In genomic region chr5:77628840-77629552, GRCh38 we compare ENCODE assay signal across 9 cellular contexts. TPM values are rescaled to one million over a fixed set of nuclear protein-coding genes. Genes with fewer than 3 reads are reported as not detected.
DNase-seq lines count a peak whose midpoint lies in the region; ATAC-seq and TF ChIP-seq lines count a peak whose summit lies in the region.
"Had no signal": no experiment of that assay in that cellular context is flagged by ENCODE, and none has a peak within 500 bp of the region (broad histone marks: within the 10 kb centered on the region; RNA-seq: fewer than 3 reads in every experiment).

No MANE protein-coding gene starts in this region.

- no peaks in the 10 kb centered on the region for H3K4me1 ChIP-seq in ES-I3 (ENCODE audit: insufficient read depth, low read length)
- peaks cover 8 to 31% of the 10 kb centered on the region in 2 donors for H3K4me1 ChIP-seq in thyroid gland

- ATAC-seq in natural killer cell treated with Interleukin-12 subunit alpha and Interleukin-12 subunit beta and Interleukin-15 and Interleukin-18, amount 100 ng/mL, for 72 hours, result no peak
- ATAC-seq in left colon (no peak), HG03025 (IDR thresholded peaks at IDR 0.05; ENCODE audit: low FRiP score, unreplicated experiment) (no peak)

- H3K27ac Mint-ChIP-seq in IgD-negative memory B cell, result peak overlapping the region; percentile 36 to 75 (median 64)
- no peak overlapping the region for H3K27ac Mint-ChIP-seq in activated naive CD8-positive, alpha-beta T cell treated with anti-CD3 and anti-CD28 coated beads for 36 hours
- no peak overlapping the region for H3K27ac Mint-ChIP-seq in natural killer cell treated with Interleukin-12 subunit alpha and Interleukin-12 subunit beta and Interleukin-15 and Interleukin-18, amount 100 ng/mL, for 72 hours

- H3K27me3 Mint-ChIP-seq in IgD-negative memory B cell, result peaks cover 48% of the 10 kb centered on the region
- H3K27me3 Mint-ChIP-seq in activated naive CD8-positive, alpha-beta T cell treated with anti-CD3 and anti-CD28 coated beads for 36 hours, result peaks cover 93% of the 10 kb centered on the region
- H3K27me3 Mint-ChIP-seq in natural killer cell treated with Interleukin-12 subunit alpha and Interleukin-12 subunit beta and Interleukin-15 and Interleukin-18, amount 100 ng/mL, for 72 hours, result peaks cover 47 to 71% of the 10 kb centered on the region in 2 donors

- peaks cover 9 to 15% (median 12%) of the 10 kb centered on the region in 3 donors for H3K4me1 Mint-ChIP-seq in IgD-negative memory B cell
- H3K4me1 Mint-ChIP-seq in activated naive CD8-positive, alpha-beta T cell treated with anti-CD3 and anti-CD28 coated beads for 36 hours, result peaks cover 19% of the 10 kb centered on the region
- peaks cover 10 to 24% of the 10 kb centered on the region in 2 donors for H3K4me1 Mint-ChIP-seq in natural killer cell treated with Interleukin-12 subunit alpha and Interleukin-12 subunit beta and Interleukin-15 and Interleukin-18, amount 100 ng/mL, for 72 hours (ENCODE audit: low read depth in 2 of 2)

- H3K9ac ChIP-seq in ES-I3 (ENCODE audit: low read depth, low read length), result peak overlapping the region; percentile 52; the same call in 1 of the 2 replicates

- H3K27me3 ChIP-seq in thyroid gland, result peaks cover 49% of the 10 kb centered on the region

- peaks cover 3 to 10% (median 7%) of the 10 kb centered on the region in 3 donors for H3K9me3 Mint-ChIP-seq in IgD-negative memory B cell
- H3K9me3 Mint-ChIP-seq in activated naive CD8-positive, alpha-beta T cell treated with anti-CD3 and anti-CD28 coated beads for 36 hours, result peaks cover 13% of the 10 kb centered on the region
- no peaks in the 10 kb centered on the region for H3K9me3 Mint-ChIP-seq in natural killer cell treated with Interleukin-12 subunit alpha and Interleukin-12 subunit beta and Interleukin-15 and Interleukin-18, amount 100 ng/mL, for 72 hours

- TF ChIP-seq CTCF in thyroid gland (IDR thresholded peaks at IDR 0.05), result no peak

- H3K9me3 ChIP-seq in ES-I3 (ENCODE audit: control insufficient read depth, insufficient read depth, low read length) (no peaks in the 10 kb centered on the region), thyroid gland (no peaks in the 10 kb centered on the region)

- peaks cover 5% of the 10 kb centered on the region for H3K36me3 Mint-ChIP-seq in IgD-negative memory B cell
- H3K36me3 Mint-ChIP-seq in activated naive CD8-positive, alpha-beta T cell treated with anti-CD3 and anti-CD28 coated beads for 36 hours, result peaks cover 9% of the 10 kb centered on the region
- H3K36me3 Mint-ChIP-seq in natural killer cell treated with Interleukin-12 subunit alpha and Interleukin-12 subunit beta and Interleukin-15 and Interleukin-18, amount 100 ng/mL, for 72 hours, result no peaks in the 10 kb centered on the region

- H3K36me3 ChIP-seq in ES-I3 (ENCODE audit: insufficient read depth, low read length) (no peaks in the 10 kb centered on the region), thyroid gland (no peaks in the 10 kb centered on the region)

- H3K4me3 ChIP-seq in thyroid gland (replicated peaks in 1 of 3), result no peak overlapping the region

- no peak for DNase-seq in activated naive CD8-positive, alpha-beta T cell treated with anti-CD3 and anti-CD28 coated beads for 36 hours
- no peak for DNase-seq in natural killer cell treated with Interleukin-12 subunit alpha and Interleukin-12 subunit beta and Interleukin-15 and Interleukin-18, amount 100 ng/mL, for 72 hours (ENCODE audit: low spot score)
- DNase-seq in SHP77 treated with DMSO at 0.1 percent for 48 hours (lab: John Stamatoyannopoulos, UW) (no peak), thyroid gland (no peak), left colon (no peak)

- no peak for TF ChIP-seq POLR2A in thyroid gland (IDR thresholded peaks at IDR 0.05)

- no peak overlapping the region for H3K27ac ChIP-seq in thyroid gland

- intact Hi-C loops in thyroid gland (cut with DNase I) (no loop called here), left colon (cut with DNase I, micrococcal nuclease) (no loop called here)

- peak overlapping the region; percentile 51 to 93 (median 86) for H3K4me3 Mint-ChIP-seq in IgD-negative memory B cell
- peak overlapping the region; percentile 80 for H3K4me3 Mint-ChIP-seq in activated naive CD8-positive, alpha-beta T cell treated with anti-CD3 and anti-CD28 coated beads for 36 hours
- H3K4me3 Mint-ChIP-seq in natural killer cell treated with Interleukin-12 subunit alpha and Interleukin-12 subunit beta and Interleukin-15 and Interleukin-18, amount 100 ng/mL, for 72 hours, result peak overlapping the region; percentile 79

- WGBS in thyroid gland, 2 donors, result 14 to 17% methylated on average over 13 of the region's 13 CpGs

RNA-seq across cellular contexts. Expression of gene OTP, which starts 9.5 kb away (rescaled TPM):
- not detected for polyA plus RNA-seq in IgD-negative memory B cell
- total RNA-seq in activated naive CD8-positive, alpha-beta T cell treated with anti-CD3 and anti-CD28 coated beads for 36 hours, result not detected
- not detected for total RNA-seq in natural killer cell treated with Interleukin-12 subunit alpha and Interleukin-12 subunit beta and Interleukin-15 and Interleukin-18, amount 100 ng/mL, for 72 hours
- not detected for total RNA-seq in thyroid gland
- not detected for total RNA-seq in left colon
- total RNA-seq: mesenteric fat pad had no signal

Comparison
In these comparisons a context has a peak if more than half of its experiments do, and no peak if none do; other contexts are left out.
1. H3K27ac Mint-ChIP-seq: peak in IgD-negative memory B cell (3 of 3); none in activated naive CD8-positive, alpha-beta T cell treated with anti-CD3 and anti-CD28 coated beads for 36 hours (single experiment) and natural killer cell treated with Interleukin-12 subunit alpha and Interleukin-12 subunit beta and Interleukin-15 and Interleukin-18, amount 100 ng/mL, for 72 hours (0 of 2).
2. Peak in every context shown above with its lines, with median percentiles within 50 percentile points of each other: H3K4me3 Mint-ChIP-seq.